ENCODE assay signal across 28 cellular contexts in genomic region chr22:27443315-27443714, GRCh38.
"Had no signal": no experiment of that assay in that cellular context is flagged by ENCODE, and none has a peak within 500 bp of the region (broad histone marks: within the 10 kb centered on the region; RNA-seq: fewer than 3 reads in every experiment).

No MANE protein-coding gene starts in this region.

- H3K9me3 Mint-ChIP-seq: T-helper 1 cell treated with Interleukin-12 subunit alpha and Interleukin-12 subunit beta and Interleukin-4 antibody, amounts not matched to agents 30 μg/mL and 1 μg/mL, for 36 hours had no signal

- H3K36me3 Mint-ChIP-seq: activated naive CD8-positive, alpha-beta T cell had no signal

- H3K9me3 ChIP-seq: colonic mucosa, pancreas, prostate gland, spleen, tibial nerve had no signal

- H3K27ac ChIP-seq: colonic mucosa, pancreas, prostate gland, spleen, tibial nerve, WERI-Rb-1 had no signal

- H3K36me3 ChIP-seq: colonic mucosa, pancreas, prostate gland, spleen, tibial nerve, WERI-Rb-1 had no signal

- ATAC-seq: activated CD4-positive, CD25-positive, alpha-beta regulatory T cell treated with anti-CD3 and anti-CD28 coated beads, Interleukin-2, amount 50 U/mL, for 24 hours; left lobe of liver; pancreas had no signal

- H3K4me3 Mint-ChIP-seq: activated naive CD8-positive, alpha-beta T cell; nephron; T-helper 1 cell treated with Interleukin-12 subunit alpha and Interleukin-12 subunit beta and Interleukin-4 antibody, amounts not matched to agents 30 μg/mL and 1 μg/mL, for 36 hours had no signal

- H3K4me1 ChIP-seq: colonic mucosa, prostate gland, spleen had no signal

- H3K4me3 ChIP-seq: colonic mucosa, lung, pancreas, prostate gland, spleen, tibial nerve had no signal

- H3K27ac Mint-ChIP-seq: activated naive CD8-positive, alpha-beta T cell; T-helper 1 cell treated with Interleukin-12 subunit alpha and Interleukin-12 subunit beta and Interleukin-4 antibody, amounts not matched to agents 30 μg/mL and 1 μg/mL, for 36 hours had no signal

- DNase-seq: activated CD4-positive, alpha-beta T cell treated with anti-CD3 and anti-CD28 coated beads for 48 hours; activated CD4-positive, alpha-beta T cell treated with anti-CD3 and anti-CD28 coated beads, Interleukin-2, amount 50 U/mL, for 48 hours; activated CD8-positive, alpha-beta memory T cell treated with anti-CD3 and anti-CD28 coated beads for 24 hours; activated effector memory CD4-positive, alpha-beta T cell treated with Interleukin-2 at 50 U/mL for 16 hours; activated naive CD4-positive, alpha-beta T cell treated with Interleukin-2 at 50 U/mL for 16 hours; anterior cingulate cortex; cerebellar nuclear complex; colonic mucosa; effector memory CD4-positive, alpha-beta T cell; foreskin fibroblast; head of caudate nucleus; hippocampal formation; nucleus accumbens; pancreas; retina; spleen; stimulated activated naive CD4-positive, alpha-beta T cell treated with Interleukin-2 at 50 U/mL for 16 hours; SW 1271; T1000; WERI-Rb-1 had no signal

- H3K27me3 ChIP-seq: colonic mucosa, pancreas, tibial nerve had no signal
